ENCODE assay signal across 8 cellular contexts in the genomic region with DNA sequence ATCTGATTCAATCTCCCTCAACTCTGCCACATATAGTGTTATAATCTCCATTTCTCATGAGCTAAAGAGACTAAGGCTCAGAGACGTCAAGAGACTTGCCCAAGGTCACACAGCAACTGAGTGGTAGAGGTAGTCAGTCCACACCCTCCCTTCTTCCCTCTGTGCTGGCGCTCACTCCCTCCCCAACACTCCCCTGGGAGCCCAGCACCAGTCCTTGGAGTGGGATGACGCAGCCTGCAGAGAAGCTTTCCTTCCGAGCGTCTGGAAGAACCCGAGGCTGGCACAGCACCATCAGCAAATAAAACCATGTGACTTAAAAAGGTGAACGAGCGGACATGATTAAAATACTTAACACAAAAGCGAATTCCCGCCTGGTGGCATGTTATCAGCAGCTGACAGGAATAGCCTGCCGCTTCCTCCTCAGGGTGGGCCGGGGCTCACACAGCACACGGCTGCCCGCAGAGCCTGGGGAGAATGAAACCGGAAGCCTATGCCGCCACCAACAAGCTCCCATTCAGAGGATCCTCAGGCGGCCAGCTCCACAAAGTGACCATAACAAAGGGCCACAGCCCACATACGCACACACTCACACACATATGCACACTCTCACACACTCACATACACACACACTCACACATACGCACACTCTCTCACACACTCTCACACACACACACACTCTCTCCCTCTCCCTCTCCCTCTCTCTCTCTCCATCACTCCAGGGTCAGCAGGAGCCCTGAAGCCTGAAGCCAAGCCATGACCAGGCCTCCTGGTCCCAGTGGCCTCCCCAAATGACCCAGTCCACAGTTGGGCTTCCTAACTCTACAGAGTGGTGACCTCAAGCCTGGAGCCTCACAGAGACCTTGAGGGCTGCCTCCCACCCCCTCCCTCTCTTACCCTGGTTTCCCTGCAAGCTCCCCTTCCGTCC.
A peak's percentile ranks its signal among the peaks of the same experiment; 100 is the strongest.
DNase-seq lines count a peak whose midpoint lies in the region; ATAC-seq and TF ChIP-seq lines count a peak whose summit lies in the region.

No MANE protein-coding gene starts in this region.

- ATAC-seq in HG03521 (IDR thresholded peaks at IDR 0.05; ENCODE audit: unreplicated experiment): peak; percentile 29

- intact Hi-C loops in esophagus muscularis mucosa (cut with DNase I) (no loop called here), vagina (cut with DNase I) (no loop called here)

- TF ChIP-seq POLR2A in GM15510 (IDR thresholded peaks at IDR 0.05; ENCODE audit: borderline replicate concordance, extremely low read depth, insufficient read length) (peak; percentile 33), esophagus muscularis mucosa (IDR thresholded peaks at IDR 0.05; ENCODE audit: low read depth) (no peak), vagina (IDR thresholded peaks at IDR 0.05) (no peak)

- TF ChIP-seq EP300 in esophagus muscularis mucosa (IDR thresholded peaks at IDR 0.05): no peak

- H3K4me1 ChIP-seq in esophagus muscularis mucosa: peaks cover 56 to 74% (median 69%) of the 10 kb centered on the region in 4 donors
- H3K4me1 ChIP-seq in mucosa of stomach (ENCODE audit: control insufficient read depth, insufficient read depth, low read length): peaks cover 72% of the 10 kb centered on the region
- peaks cover 73% of the 10 kb centered on the region for H3K4me1 ChIP-seq in vagina

- peak overlapping the region; percentile 36 to 52 (median 42) for H3K4me3 ChIP-seq in esophagus muscularis mucosa
- peak overlapping the region; percentile 62 for H3K4me3 ChIP-seq in mucosa of stomach (ENCODE audit: low read length)
- peak overlapping the region; percentile 12 to 20 for H3K4me3 ChIP-seq in vagina

- peak overlapping the region; percentile 73 to 88 (median 75) for H3K27ac ChIP-seq in esophagus muscularis mucosa (replicated peaks in 1 of 4)
- H3K27ac ChIP-seq in vagina: peak overlapping the region; percentile 75

- TF ChIP-seq CTCF in esophagus muscularis mucosa (IDR thresholded peaks at IDR 0.05): no peak
- TF ChIP-seq CTCF in vagina (IDR thresholded peaks at IDR 0.05): no peak

- H3K36me3 ChIP-seq in esophagus muscularis mucosa: no peaks in the 10 kb centered on the region
- no peaks in the 10 kb centered on the region for H3K36me3 ChIP-seq in mucosa of stomach (ENCODE audit: control insufficient read depth, insufficient read depth, low read length)
- no peaks in the 10 kb centered on the region for H3K36me3 ChIP-seq in vagina

- no peaks in the 10 kb centered on the region for H3K27me3 ChIP-seq in esophagus muscularis mucosa
- no peaks in the 10 kb centered on the region for H3K27me3 ChIP-seq in mucosa of stomach (ENCODE audit: control insufficient read depth, insufficient read depth, low read length)
- no peaks in the 10 kb centered on the region for H3K27me3 ChIP-seq in vagina

- 56% methylated on average over 20 of the region's 20 CpGs for WGBS in esophagus muscularis mucosa

- H3K9ac ChIP-seq in mucosa of stomach (ENCODE audit: low read length): peak overlapping the region; percentile 75

- DNase-seq in UCSD-AML1 (lab: John Stamatoyannopoulos, UW; ENCODE audit: unreplicated experiment) (peak; percentile 90), esophagus muscularis mucosa (ENCODE audit: extremely low spot score) (no peak), vagina (ENCODE audit: extremely low spot score in 2 of 2) (no peak), 8988T (no peak), ecto neural progenitor cell (ENCODE audit: low spot score) (no peak)

- no peaks in the 10 kb centered on the region for H3K9me3 ChIP-seq in esophagus muscularis mucosa
- no peaks in the 10 kb centered on the region for H3K9me3 ChIP-seq in mucosa of stomach (ENCODE audit: control insufficient read depth, low read length)
- H3K9me3 ChIP-seq in vagina: no peaks in the 10 kb centered on the region
